Comparison of ENCODE assay signal across 1 cellular context in the genomic region with DNA sequence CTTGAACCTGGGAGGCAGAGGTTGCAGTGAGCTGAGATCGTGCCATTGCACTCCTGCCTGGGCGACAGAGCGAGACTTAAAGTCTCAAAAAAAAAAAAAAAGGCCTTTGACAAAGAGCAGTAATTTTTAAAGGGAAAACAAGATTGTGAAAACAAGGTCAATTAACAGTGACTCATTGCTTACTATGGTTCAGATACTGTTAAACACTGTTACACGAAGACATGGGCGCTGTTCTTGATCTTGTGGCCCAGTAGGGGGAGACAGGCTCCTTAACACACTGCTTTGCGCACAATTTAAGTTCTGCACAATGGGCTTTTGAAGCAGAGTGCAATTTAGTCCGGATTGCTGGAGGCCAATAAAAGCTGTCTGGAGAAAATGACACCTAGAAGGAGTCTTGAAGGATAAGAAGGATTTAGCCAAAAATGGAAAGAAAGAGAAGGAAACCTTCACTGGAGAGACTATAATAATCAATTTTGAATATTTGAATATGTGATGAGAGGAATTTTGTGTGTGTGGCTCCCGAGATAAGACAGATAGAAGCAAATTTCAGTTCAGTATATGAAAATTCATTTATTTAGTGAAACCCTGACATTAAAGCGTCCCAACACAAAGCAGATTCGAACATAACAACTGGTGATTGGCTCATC.
A peak's percentile ranks its signal among the peaks of the same experiment; 100 is the strongest.
TF ChIP-seq lines count a peak whose summit lies in the region.

No MANE protein-coding gene starts in this region.

TF ChIP-seq in K562, 482 proteins besides CTCF, POLR2A, EP300 and RAD21 (continued from another document and continues in another):
- TF ChIP-seq, protein P1, sequence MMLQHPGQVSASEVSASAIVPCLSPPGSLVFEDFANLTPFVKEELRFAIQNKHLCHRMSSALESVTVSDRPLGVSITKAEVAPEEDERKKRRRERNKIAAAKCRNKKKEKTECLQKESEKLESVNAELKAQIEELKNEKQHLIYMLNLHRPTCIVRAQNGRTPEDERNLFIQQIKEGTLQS (IDR thresholded peaks at IDR 0.05): peak; percentile 74
- TF ChIP-seq, protein P1 (CRISPR knock-in tag; conservative IDR thresholded peaks at IDR 0.05): no peak
- TF ChIP-seq, protein P2, sequence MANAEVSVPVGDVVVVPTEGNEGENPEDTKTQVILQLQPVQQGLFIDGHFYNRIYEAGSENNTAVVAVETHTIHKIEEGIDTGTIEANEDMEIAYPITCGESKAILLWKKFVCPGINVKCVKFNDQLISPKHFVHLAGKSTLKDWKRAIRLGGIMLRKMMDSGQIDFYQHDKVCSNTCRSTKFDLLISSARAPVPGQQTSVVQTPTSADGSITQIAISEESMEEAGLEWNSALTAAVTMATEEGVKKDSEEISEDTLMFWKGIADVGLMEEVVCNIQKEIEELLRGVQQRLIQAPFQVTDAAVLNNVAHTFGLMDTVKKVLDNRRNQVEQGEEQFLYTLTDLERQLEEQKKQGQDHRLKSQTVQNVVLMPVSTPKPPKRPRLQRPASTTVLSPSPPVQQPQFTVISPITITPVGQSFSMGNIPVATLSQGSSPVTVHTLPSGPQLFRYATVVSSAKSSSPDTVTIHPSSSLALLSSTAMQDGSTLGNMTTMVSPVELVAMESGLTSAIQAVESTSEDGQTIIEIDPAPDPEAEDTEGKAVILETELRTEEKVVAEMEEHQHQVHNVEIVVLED (CRISPR knock-in tag; IDR thresholded peaks at IDR 0.05): no peak
- TF ChIP-seq HDAC2 (IDR thresholded peaks at IDR 0.05): 0 out of 2 replicates have a peak, but pooled peaks have one; percentile 19
- no peak for TF ChIP-seq RBM14 (IDR thresholded peaks at IDR 0.05; ENCODE audit: borderline replicate concordance, insufficient read depth, low read depth, low read length)
- no peak for TF ChIP-seq ZNF23 (CRISPR knock-in tag; IDR thresholded peaks at IDR 0.05)
- TF ChIP-seq, protein P3, sequence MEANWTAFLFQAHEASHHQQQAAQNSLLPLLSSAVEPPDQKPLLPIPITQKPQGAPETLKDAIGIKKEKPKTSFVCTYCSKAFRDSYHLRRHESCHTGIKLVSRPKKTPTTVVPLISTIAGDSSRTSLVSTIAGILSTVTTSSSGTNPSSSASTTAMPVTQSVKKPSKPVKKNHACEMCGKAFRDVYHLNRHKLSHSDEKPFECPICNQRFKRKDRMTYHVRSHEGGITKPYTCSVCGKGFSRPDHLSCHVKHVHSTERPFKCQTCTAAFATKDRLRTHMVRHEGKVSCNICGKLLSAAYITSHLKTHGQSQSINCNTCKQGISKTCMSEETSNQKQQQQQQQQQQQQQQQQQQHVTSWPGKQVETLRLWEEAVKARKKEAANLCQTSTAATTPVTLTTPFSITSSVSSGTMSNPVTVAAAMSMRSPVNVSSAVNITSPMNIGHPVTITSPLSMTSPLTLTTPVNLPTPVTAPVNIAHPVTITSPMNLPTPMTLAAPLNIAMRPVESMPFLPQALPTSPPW (CRISPR knock-in tag; IDR thresholded peaks at IDR 0.05): no peak
- TF ChIP-seq, protein P4, sequence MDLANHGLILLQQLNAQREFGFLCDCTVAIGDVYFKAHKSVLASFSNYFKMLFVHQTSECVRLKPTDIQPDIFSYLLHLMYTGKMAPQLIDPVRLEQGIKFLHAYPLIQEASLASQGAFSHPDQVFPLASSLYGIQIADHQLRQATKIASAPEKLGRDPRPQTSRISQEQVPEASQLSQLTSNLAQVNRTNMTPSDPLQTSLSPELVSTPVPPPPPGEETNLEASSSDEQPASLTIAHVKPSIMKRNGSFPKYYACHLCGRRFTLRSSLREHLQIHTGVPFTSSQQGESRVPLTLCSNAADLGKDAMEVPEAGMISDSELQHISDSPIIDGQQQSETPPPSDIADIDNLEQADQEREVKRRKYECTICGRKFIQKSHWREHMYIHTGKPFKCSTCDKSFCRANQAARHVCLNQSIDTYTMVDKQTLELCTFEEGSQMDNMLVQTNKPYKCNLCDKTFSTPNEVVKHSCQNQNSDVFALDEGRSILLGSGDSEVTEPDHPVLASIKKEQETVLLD (IDR thresholded peaks at IDR 0.05): 0 out of 2 replicates have a peak, but pooled peaks have one; percentile 12
- TF ChIP-seq CREB1 (IDR thresholded peaks at IDR 0.05): no peak
- TF ChIP-seq CREB1 (CRISPR knock-in tag; IDR thresholded peaks at IDR 0.05): no peak
- TF ChIP-seq GABPB2 (CRISPR knock-in tag; conservative IDR thresholded peaks at IDR 0.05): no peak
- no peak for TF ChIP-seq PTTG1 (tag; IDR thresholded peaks at IDR 0.05; ENCODE audit: low read depth)
- no peak for TF ChIP-seq ZNF77 (CRISPR knock-in tag; IDR thresholded peaks at IDR 0.05)
- TF ChIP-seq SMAD3 (CRISPR knock-in tag; conservative IDR thresholded peaks at IDR 0.05): no peak; the same call in 1 of the 2 replicates
- TF ChIP-seq ZNF263 (CRISPR knock-in tag; IDR thresholded peaks at IDR 0.05; ENCODE audit: borderline replicate concordance): no peak
- TF ChIP-seq, protein P5, sequence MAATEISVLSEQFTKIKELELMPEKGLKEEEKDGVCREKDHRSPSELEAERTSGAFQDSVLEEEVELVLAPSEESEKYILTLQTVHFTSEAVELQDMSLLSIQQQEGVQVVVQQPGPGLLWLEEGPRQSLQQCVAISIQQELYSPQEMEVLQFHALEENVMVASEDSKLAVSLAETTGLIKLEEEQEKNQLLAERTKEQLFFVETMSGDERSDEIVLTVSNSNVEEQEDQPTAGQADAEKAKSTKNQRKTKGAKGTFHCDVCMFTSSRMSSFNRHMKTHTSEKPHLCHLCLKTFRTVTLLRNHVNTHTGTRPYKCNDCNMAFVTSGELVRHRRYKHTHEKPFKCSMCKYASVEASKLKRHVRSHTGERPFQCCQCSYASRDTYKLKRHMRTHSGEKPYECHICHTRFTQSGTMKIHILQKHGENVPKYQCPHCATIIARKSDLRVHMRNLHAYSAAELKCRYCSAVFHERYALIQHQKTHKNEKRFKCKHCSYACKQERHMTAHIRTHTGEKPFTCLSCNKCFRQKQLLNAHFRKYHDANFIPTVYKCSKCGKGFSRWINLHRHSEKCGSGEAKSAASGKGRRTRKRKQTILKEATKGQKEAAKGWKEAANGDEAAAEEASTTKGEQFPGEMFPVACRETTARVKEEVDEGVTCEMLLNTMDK (IDR thresholded peaks at IDR 0.05; ENCODE audit: borderline replicate concordance, insufficient read depth, low read depth, low read length, poor library complexity, severe bottlenecking): peak; percentile 71
- TF ChIP-seq LARP7 (IDR thresholded peaks at IDR 0.05): no peak
- no peak for TF ChIP-seq ESRRB (CRISPR knock-in tag; IDR thresholded peaks at IDR 0.05; ENCODE audit: borderline replicate concordance)
- TF ChIP-seq MTA1 (IDR thresholded peaks at IDR 0.05; ENCODE audit: borderline replicate concordance): no peak
- TF ChIP-seq, protein P6, sequence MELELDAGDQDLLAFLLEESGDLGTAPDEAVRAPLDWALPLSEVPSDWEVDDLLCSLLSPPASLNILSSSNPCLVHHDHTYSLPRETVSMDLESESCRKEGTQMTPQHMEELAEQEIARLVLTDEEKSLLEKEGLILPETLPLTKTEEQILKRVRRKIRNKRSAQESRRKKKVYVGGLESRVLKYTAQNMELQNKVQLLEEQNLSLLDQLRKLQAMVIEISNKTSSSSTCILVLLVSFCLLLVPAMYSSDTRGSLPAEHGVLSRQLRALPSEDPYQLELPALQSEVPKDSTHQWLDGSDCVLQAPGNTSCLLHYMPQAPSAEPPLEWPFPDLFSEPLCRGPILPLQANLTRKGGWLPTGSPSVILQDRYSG (tag; conservative IDR thresholded peaks at IDR 0.05; ENCODE audit: low read depth): no peak
- TF ChIP-seq SMARCB1 (IDR thresholded peaks at IDR 0.05; ENCODE audit: insufficient read length, low read depth): no peak
- TF ChIP-seq, protein P7, sequence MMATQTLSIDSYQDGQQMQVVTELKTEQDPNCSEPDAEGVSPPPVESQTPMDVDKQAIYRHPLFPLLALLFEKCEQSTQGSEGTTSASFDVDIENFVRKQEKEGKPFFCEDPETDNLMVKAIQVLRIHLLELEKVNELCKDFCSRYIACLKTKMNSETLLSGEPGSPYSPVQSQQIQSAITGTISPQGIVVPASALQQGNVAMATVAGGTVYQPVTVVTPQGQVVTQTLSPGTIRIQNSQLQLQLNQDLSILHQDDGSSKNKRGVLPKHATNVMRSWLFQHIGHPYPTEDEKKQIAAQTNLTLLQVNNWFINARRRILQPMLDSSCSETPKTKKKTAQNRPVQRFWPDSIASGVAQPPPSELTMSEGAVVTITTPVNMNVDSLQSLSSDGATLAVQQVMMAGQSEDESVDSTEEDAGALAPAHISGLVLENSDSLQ (IDR thresholded peaks at IDR 0.05): no peak
- TF ChIP-seq, protein P8, sequence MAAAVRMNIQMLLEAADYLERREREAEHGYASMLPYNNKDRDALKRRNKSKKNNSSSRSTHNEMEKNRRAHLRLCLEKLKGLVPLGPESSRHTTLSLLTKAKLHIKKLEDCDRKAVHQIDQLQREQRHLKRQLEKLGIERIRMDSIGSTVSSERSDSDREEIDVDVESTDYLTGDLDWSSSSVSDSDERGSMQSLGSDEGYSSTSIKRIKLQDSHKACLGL (CRISPR knock-in tag; IDR thresholded peaks at IDR 0.05; ENCODE audit: borderline replicate concordance, poor library complexity, severe bottlenecking): no peak
- TF ChIP-seq, protein P9, sequence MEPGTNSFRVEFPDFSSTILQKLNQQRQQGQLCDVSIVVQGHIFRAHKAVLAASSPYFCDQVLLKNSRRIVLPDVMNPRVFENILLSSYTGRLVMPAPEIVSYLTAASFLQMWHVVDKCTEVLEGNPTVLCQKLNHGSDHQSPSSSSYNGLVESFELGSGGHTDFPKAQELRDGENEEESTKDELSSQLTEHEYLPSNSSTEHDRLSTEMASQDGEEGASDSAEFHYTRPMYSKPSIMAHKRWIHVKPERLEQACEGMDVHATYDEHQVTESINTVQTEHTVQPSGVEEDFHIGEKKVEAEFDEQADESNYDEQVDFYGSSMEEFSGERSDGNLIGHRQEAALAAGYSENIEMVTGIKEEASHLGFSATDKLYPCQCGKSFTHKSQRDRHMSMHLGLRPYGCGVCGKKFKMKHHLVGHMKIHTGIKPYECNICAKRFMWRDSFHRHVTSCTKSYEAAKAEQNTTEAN (CRISPR knock-in tag; IDR thresholded peaks at IDR 0.05): no peak
- TF ChIP-seq SMARCA5 (IDR thresholded peaks at IDR 0.05): peak; percentile 58; the same call in 1 of the 2 replicates
- no peak for TF ChIP-seq ETV6 (IDR thresholded peaks at IDR 0.05; ENCODE audit: borderline replicate concordance in 1 of 2, low read depth in 2 of 2, low read length in 1 of 2)
- 0 out of 2 replicates have a peak, but pooled peaks have one; percentile 49 for TF ChIP-seq ETV6 (CRISPR knock-in tag; IDR thresholded peaks at IDR 0.05; ENCODE audit: borderline replicate concordance)
- TF ChIP-seq DIDO1 (tag; IDR thresholded peaks at IDR 0.05; ENCODE audit: low read depth): no peak
- no peak for TF ChIP-seq POLR2B (IDR thresholded peaks at IDR 0.05; ENCODE audit: low read depth, partially characterized antibody)
- TF ChIP-seq, protein P10, sequence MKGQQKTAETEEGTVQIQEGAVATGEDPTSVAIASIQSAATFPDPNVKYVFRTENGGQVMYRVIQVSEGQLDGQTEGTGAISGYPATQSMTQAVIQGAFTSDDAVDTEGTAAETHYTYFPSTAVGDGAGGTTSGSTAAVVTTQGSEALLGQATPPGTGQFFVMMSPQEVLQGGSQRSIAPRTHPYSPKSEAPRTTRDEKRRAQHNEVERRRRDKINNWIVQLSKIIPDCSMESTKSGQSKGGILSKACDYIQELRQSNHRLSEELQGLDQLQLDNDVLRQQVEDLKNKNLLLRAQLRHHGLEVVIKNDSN (CRISPR knock-in tag; IDR thresholded peaks at IDR 0.05): no peak
- TF ChIP-seq ZNF212 (CRISPR knock-in tag; IDR thresholded peaks at IDR 0.05): no peak
- no peak for TF ChIP-seq POLR2G (IDR thresholded peaks at IDR 0.05; ENCODE audit: low read depth, low read length)
- no peak for TF ChIP-seq PYGO2 (tag; IDR thresholded peaks at IDR 0.05)
- TF ChIP-seq, protein P11, sequence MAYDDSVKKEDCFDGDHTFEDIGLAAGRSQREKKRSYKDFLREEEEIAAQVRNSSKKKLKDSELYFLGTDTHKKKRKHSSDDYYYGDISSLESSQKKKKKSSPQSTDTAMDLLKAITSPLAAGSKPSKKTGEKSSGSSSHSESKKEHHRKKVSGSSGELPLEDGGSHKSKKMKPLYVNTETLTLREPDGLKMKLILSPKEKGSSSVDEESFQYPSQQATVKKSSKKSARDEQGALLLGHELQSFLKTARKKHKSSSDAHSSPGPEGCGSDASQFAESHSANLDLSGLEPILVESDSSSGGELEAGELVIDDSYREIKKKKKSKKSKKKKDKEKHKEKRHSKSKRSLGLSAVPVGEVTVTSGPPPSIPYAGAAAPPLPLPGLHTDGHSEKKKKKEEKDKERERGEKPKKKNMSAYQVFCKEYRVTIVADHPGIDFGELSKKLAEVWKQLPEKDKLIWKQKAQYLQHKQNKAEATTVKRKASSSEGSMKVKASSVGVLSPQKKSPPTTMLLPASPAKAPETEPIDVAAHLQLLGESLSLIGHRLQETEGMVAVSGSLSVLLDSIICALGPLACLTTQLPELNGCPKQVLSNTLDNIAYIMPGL (CRISPR knock-in tag; IDR thresholded peaks at IDR 0.05): no peak
- TF ChIP-seq, protein P12, sequence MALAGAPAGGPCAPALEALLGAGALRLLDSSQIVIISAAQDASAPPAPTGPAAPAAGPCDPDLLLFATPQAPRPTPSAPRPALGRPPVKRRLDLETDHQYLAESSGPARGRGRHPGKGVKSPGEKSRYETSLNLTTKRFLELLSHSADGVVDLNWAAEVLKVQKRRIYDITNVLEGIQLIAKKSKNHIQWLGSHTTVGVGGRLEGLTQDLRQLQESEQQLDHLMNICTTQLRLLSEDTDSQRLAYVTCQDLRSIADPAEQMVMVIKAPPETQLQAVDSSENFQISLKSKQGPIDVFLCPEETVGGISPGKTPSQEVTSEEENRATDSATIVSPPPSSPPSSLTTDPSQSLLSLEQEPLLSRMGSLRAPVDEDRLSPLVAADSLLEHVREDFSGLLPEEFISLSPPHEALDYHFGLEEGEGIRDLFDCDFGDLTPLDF (CRISPR knock-in tag; IDR thresholded peaks at IDR 0.05): no peak
- no peak for TF ChIP-seq ZBTB17 (CRISPR knock-in tag; IDR thresholded peaks at IDR 0.05)
- no peak for TF ChIP-seq ETS2 (tag; IDR thresholded peaks at IDR 0.05; ENCODE audit: borderline replicate concordance, poor library complexity, severe bottlenecking)
- TF ChIP-seq C11orf30 (IDR thresholded peaks at IDR 0.05; ENCODE audit: low read depth): no peak
- peak; percentile 48; the same call in 1 of the 2 replicates for TF ChIP-seq LEF1 (IDR thresholded peaks at IDR 0.05)
- no peak for TF ChIP-seq PCBP2 (IDR thresholded peaks at IDR 0.05; ENCODE audit: low read depth, low read length, poor library complexity, severe bottlenecking)
- TF ChIP-seq IFI16 (CRISPR knock-in tag; IDR thresholded peaks at IDR 0.05): no peak
- no peak for TF ChIP-seq HDAC8 (tag; IDR thresholded peaks at IDR 0.05)
- TF ChIP-seq ELF2 (CRISPR knock-in tag; IDR thresholded peaks at IDR 0.05): no peak
- TF ChIP-seq, protein P13, sequence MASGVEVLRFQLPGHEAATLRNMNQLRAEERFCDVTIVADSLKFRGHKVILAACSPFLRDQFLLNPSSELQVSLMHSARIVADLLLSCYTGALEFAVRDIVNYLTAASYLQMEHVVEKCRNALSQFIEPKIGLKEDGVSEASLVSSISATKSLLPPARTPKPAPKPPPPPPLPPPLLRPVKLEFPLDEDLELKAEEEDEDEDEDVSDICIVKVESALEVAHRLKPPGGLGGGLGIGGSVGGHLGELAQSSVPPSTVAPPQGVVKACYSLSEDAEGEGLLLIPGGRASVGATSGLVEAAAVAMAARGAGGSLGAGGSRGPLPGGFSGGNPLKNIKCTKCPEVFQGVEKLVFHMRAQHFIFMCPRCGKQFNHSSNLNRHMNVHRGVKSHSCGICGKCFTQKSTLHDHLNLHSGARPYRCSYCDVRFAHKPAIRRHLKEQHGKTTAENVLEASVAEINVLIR (CRISPR knock-in tag; IDR thresholded peaks at IDR 0.05): no peak
- no peak for TF ChIP-seq SRSF9 (IDR thresholded peaks at IDR 0.05; ENCODE audit: borderline replicate concordance, low read depth, low read length)
- peak; percentile 62; the same call in 1 of the 2 replicates for TF ChIP-seq FOXK1 (CRISPR knock-in tag; IDR thresholded peaks at IDR 0.05; ENCODE audit: borderline replicate concordance)
